19 cellular contexts compared by ENCODE assay signal in genomic region chr17:39231091-39231561, GRCh38. TPM values are rescaled to one million over a fixed set of nuclear protein-coding genes. Genes with fewer than 3 reads are reported as not detected.
DNase-seq lines count a peak whose midpoint lies in the region; ATAC-seq, FAIRE-seq and TF ChIP-seq lines count a peak whose summit lies in the region.
"Had no signal": no experiment of that assay in that cellular context is flagged by ENCODE, and none has a peak within 500 bp of the region (broad histone marks: within the 10 kb centered on the region; RNA-seq: fewer than 3 reads in every experiment).

No MANE protein-coding gene starts in this region.

- TF ChIP-seq CTCF in HEK293 (tag by site-specific recombination; IDR thresholded peaks at IDR 0.05) (no peak), kidney (IDR thresholded peaks at IDR 0.05; ENCODE audit: borderline replicate concordance, extremely low read depth, insufficient read depth) (no peak), thoracic aorta (IDR thresholded peaks at IDR 0.05) (no peak)

- CTCF ChIA-PET in HEK293 (lab: Yijun Ruan, JAX), result interaction anchor here (0.6 to 20.9 kb wide), 11 partner anchors 8 to 392 kb away, joined by 3 to 733 read pairs (median 8); partner anchors contain the start of gene RPL19

- POLR2A ChIA-PET in HEK293 (lab: Yijun Ruan, JAX), result interaction anchor here (0.7 to 3.0 kb wide), 3 partner anchors 25 to 34 kb away, joined by 4 to 19 read pairs (median 4); partner anchors contain the start of genes CACNB1 and RPL19

- FAIRE-seq in kidney (lab: Jason Lieb, UNC), result no peak
- FAIRE-seq: endometrium, GM12878 had no signal

- no peak overlapping the region for H3K4me3 ChIP-seq in HEK293 (ENCODE audit: low read depth, low read length)
- H3K4me3 ChIP-seq in SK-N-MC, result peak overlapping the region; percentile 51
- no peak overlapping the region for H3K4me3 ChIP-seq in kidney (ENCODE audit: low read length in 2 of 2)
- H3K4me3 ChIP-seq in thoracic aorta, result peak overlapping the region; percentile 57
- H3K4me3 ChIP-seq: GM12878, thyroid gland had no signal

- peaks cover 11% of the 10 kb centered on the region for H3K4me1 ChIP-seq in HEK293 (ENCODE audit: control insufficient read depth, insufficient read depth, low read length)
- H3K4me1 ChIP-seq in kidney (ENCODE audit: control insufficient read depth in 1 of 2, insufficient read depth in 1 of 2, low read depth in 1 of 2, low read length in 2 of 2), result peaks cover 0 to 8% of the 10 kb centered on the region in 2 donors
- H3K4me1 ChIP-seq in thoracic aorta (ENCODE audit: control insufficient read depth in 1 of 2, low read depth in 2 of 2), result peaks cover 13 to 23% of the 10 kb centered on the region in 2 donors

- H3K9me3 ChIP-seq in HEK293 (ENCODE audit: control insufficient read depth, insufficient read depth, low read depth, low read length), result no peaks in the 10 kb centered on the region
- no peaks in the 10 kb centered on the region for H3K9me3 ChIP-seq in SK-N-MC (ENCODE audit: low read depth, low read length)
- no peaks in the 10 kb centered on the region for H3K9me3 ChIP-seq in kidney (ENCODE audit: control insufficient read depth in 1 of 2, low read length in 2 of 2)
- H3K9me3 ChIP-seq in thoracic aorta, result no peaks in the 10 kb centered on the region
- H3K9me3 ChIP-seq: thyroid gland had no signal

- H3K36me3 ChIP-seq in HEK293 (ENCODE audit: control insufficient read depth in 2 of 2, insufficient read depth in 1 of 2, low read length in 2 of 2) (no peaks in the 10 kb centered on the region), SK-N-MC (ENCODE audit: insufficient read depth, low read length) (no peaks in the 10 kb centered on the region), kidney (ENCODE audit: control insufficient read depth in 1 of 2, insufficient read depth in 2 of 2, low read length in 2 of 2) (no peaks in the 10 kb centered on the region), thoracic aorta (no peaks in the 10 kb centered on the region)
- H3K36me3 ChIP-seq: thyroid gland had no signal

- intact Hi-C loops in kidney (cut with DNase I), result no loop called here

- DNase-seq in SK-N-MC (ENCODE audit: low read depth, low spot score), result no peak
- DNase-seq in kidney, result peak; percentile 82
- no peak for DNase-seq in thoracic aorta (ENCODE audit: low spot score)
- DNase-seq in NCI-H187 (lab: John Stamatoyannopoulos, UW), result no peak
- DNase-seq in NCI-H1092 (lab: John Stamatoyannopoulos, UW), result no peak
- DNase-seq: activated CD4-positive, alpha-beta T cell treated with anti-CD3 and anti-CD28 coated beads, Interleukin-2, amount 50 U/mL, for 48 hours; activated T-cell treated with anti-CD3 and anti-CD28 coated beads, Interleukin-2, amount 50 U/mL, for 72 hours; CD4-positive, CD25-positive, alpha-beta regulatory T cell; foreskin fibroblast; IMR-90; NCI-H1417 treated with DMSO at 0.1 percent for 48 hours; NCI-H345; right cardiac atrium; thyroid gland had no signal

- ATAC-seq in thoracic aorta (ENCODE audit: insufficient number of reproducible peaks, low FRiP score, low read depth) (no peak), HG03354 (IDR thresholded peaks at IDR 0.05; ENCODE audit: poor library complexity, severe bottlenecking, unreplicated experiment) (no peak), GM19023 (IDR thresholded peaks at IDR 0.05; ENCODE audit: unreplicated experiment) (no peak)

- no peaks in the 10 kb centered on the region for H3K27me3 ChIP-seq in thoracic aorta (replicated peaks; ENCODE audit: insufficient read depth)

- no peak overlapping the region for H3K9ac ChIP-seq in SK-N-MC (ENCODE audit: insufficient read length)
- H3K9ac ChIP-seq in kidney (ENCODE audit: low read length in 2 of 2), result no peak overlapping the region

- H3K27ac ChIP-seq in HEK293 (ENCODE audit: extremely low read depth, low read depth, low read length) (no peak overlapping the region), SK-N-MC (no peak overlapping the region), kidney (ENCODE audit: low read depth in 2 of 2, low read length in 2 of 2) (no peak overlapping the region), thoracic aorta (peak overlapping the region; percentile 33 to 49)
- H3K27ac ChIP-seq: thyroid gland had no signal

TF ChIP-seq in HEK293, 187 proteins besides CTCF, POLR2A, EP300 and RAD21 (continues in another document):
- TF ChIP-seq ZNF423 (tag by site-specific recombination; IDR thresholded peaks at IDR 0.05) (peak; percentile 86), ZNF248 (tag by site-specific recombination; IDR thresholded peaks at IDR 0.05) (no peak), PBX3 (CRISPR knock-in tag; IDR thresholded peaks at IDR 0.05) (no peak), ZNF274 (IDR thresholded peaks at IDR 0.05; ENCODE audit: low read length) (no peak), ZNF274 (tag by site-specific recombination; IDR thresholded peaks at IDR 0.05; ENCODE audit: borderline replicate concordance) (no peak), ZNF140 (tag by site-specific recombination; IDR thresholded peaks at IDR 0.05) (no peak), PRDM4 (tag by site-specific recombination; IDR thresholded peaks at IDR 0.05) (no peak), ZNF645 (tag by site-specific recombination; IDR thresholded peaks at IDR 0.05) (no peak), ZNF335 (tag by site-specific recombination; conservative IDR thresholded peaks at IDR 0.05) (peak; percentile 38; the same call in 1 of the 2 replicates), ELK4 (IDR thresholded peaks at IDR 0.05; ENCODE audit: borderline replicate concordance, low read depth, low read length) (no peak), ZBTB48 (tag by site-specific recombination; IDR thresholded peaks at IDR 0.05) (peak; percentile 87), ZNF777 (tag by site-specific recombination; IDR thresholded peaks at IDR 0.05; ENCODE audit: borderline replicate concordance) (peak; percentile 46; the same call in 1 of the 2 replicates), ZBTB20 (tag by site-specific recombination; IDR thresholded peaks at IDR 0.05) (peak; percentile 77; the same call in 1 of the 2 replicates), ZBTB21 (tag by site-specific recombination; IDR thresholded peaks at IDR 0.05) (peak; percentile 29; the same call in 1 of the 2 replicates), ZBTB7A (tag by site-specific recombination; IDR thresholded peaks at IDR 0.05; ENCODE audit: low read depth) (no peak), GFI1B (tag by site-specific recombination; IDR thresholded peaks at IDR 0.05) (no peak), ZNF341 (tag by site-specific recombination; IDR thresholded peaks at IDR 0.05; ENCODE audit: low read depth) (peak; percentile 86)

RNA-seq across cellular contexts. Expression of gene STAC2, which starts 5.4 kb away (rescaled TPM):
- total RNA-seq in kidney, result 15.3 TPM
- 18.9 TPM for polyA plus RNA-seq in kidney (ENCODE audit: insufficient read depth, low read depth, low replicate concordance)
- total RNA-seq in thoracic aorta, result 10 to 100 TPM; 13.9 to 14.3 TPM
- total RNA-seq: CD4-positive, CD25-positive, alpha-beta regulatory T cell; IMR-90; thyroid gland had no signal
- polyA plus RNA-seq: CD4-positive, CD25-positive, alpha-beta regulatory T cell; GM12878 had no signal

RNA-seq across cellular contexts. Expression of gene RPL19, which starts 31.0 kb away (rescaled TPM):
- total RNA-seq in kidney (1,460 TPM), thoracic aorta (1,000 to 10,000 TPM; 1,315 to 2,278 TPM)
- polyA plus RNA-seq in kidney (ENCODE audit: insufficient read depth, low read depth, low replicate concordance), result 2,512 TPM

RNA-seq across cellular contexts. Expression of gene CACNB1, which starts 33.7 kb away (rescaled TPM):
- total RNA-seq in kidney, result 9.9 TPM
- 1.4 TPM for polyA plus RNA-seq in kidney (ENCODE audit: insufficient read depth, low read depth, low replicate concordance)
- 10 to 100 TPM; 14.3 to 15.6 TPM for total RNA-seq in thoracic aorta

Comparison
In these comparisons a context has a peak if more than half of its experiments do, and no peak if none do; other contexts are left out.
1. H3K27ac ChIP-seq: peak in thoracic aorta (2 of 2); none in HEK293 (single experiment), SK-N-MC (single experiment) and kidney (0 of 2).
2. H3K4me3 ChIP-seq: peak in SK-N-MC (single experiment) and thoracic aorta (single experiment); none in HEK293 (single experiment) and kidney (0 of 2).